In genomic region chr4:39614487-39615162, GRCh38 we compare ENCODE assay signal across 1 cellular context.
A peak's percentile ranks its signal among the peaks of the same experiment; 100 is the strongest.
TF ChIP-seq lines count a peak whose summit lies in the region.

No MANE protein-coding gene starts in this region.

TF ChIP-seq in GM12878, 131 proteins besides CTCF, POLR2A, EP300 and RAD21 (continued from another document and continues in another):
- TF ChIP-seq ZBTB40 (IDR thresholded peaks at IDR 0.05; ENCODE audit: borderline replicate concordance) = no peak
- no peak for TF ChIP-seq STAT1 (conservative IDR thresholded peaks at IDR 0.05)
- no peak for TF ChIP-seq SREBF2 (IDR thresholded peaks at IDR 0.05; ENCODE audit: low read length)
- peak; percentile 44 for TF ChIP-seq PBX3 (IDR thresholded peaks at IDR 0.05; ENCODE audit: insufficient replicate concordance, low read depth, low read length)
- peak; percentile 74 for TF ChIP-seq MTA2 (IDR thresholded peaks at IDR 0.05; ENCODE audit: low read depth)
- TF ChIP-seq ATF2 (IDR thresholded peaks at IDR 0.05; ENCODE audit: low read length) = peak; percentile 65
- TF ChIP-seq DPF2 (IDR thresholded peaks at IDR 0.05) = peak; percentile 85
- TF ChIP-seq IRF5 (IDR thresholded peaks at IDR 0.05; ENCODE audit: borderline replicate concordance) = no peak
- TF ChIP-seq ZBTB11 (CRISPR knock-in tag; IDR thresholded peaks at IDR 0.05) = no peak
- TF ChIP-seq NFYA (IDR thresholded peaks at IDR 0.05; ENCODE audit: borderline replicate concordance, low read depth, low read length) = no peak
- TF ChIP-seq SPI1 (IDR thresholded peaks at IDR 0.05; ENCODE audit: borderline replicate concordance, insufficient read depth, low read depth, low read length) = no peak
- no peak for TF ChIP-seq CHD1 (IDR thresholded peaks at IDR 0.05; ENCODE audit: low read depth, low read length)
- TF ChIP-seq SMAD1 (IDR thresholded peaks at IDR 0.05; ENCODE audit: low read depth, partially characterized antibody) = no peak
- TF ChIP-seq ZBTB33 (IDR thresholded peaks at IDR 0.05) = no peak
- TF ChIP-seq CREM (IDR thresholded peaks at IDR 0.05; ENCODE audit: low read depth) = peak; percentile 38; the same call in 1 of the 2 replicates
- no peak for TF ChIP-seq MXI1 (IDR thresholded peaks at IDR 0.05; ENCODE audit: low read depth, low read length)
- TF ChIP-seq BACH1 (IDR thresholded peaks at IDR 0.05; ENCODE audit: borderline replicate concordance) = no peak
- peak; percentile 47; the same call in 1 of the 2 replicates for TF ChIP-seq PML (IDR thresholded peaks at IDR 0.05; ENCODE audit: low read length)
- TF ChIP-seq ZBTB4 (CRISPR knock-in tag; IDR thresholded peaks at IDR 0.05) = no peak
- peak; percentile 91 to 93 for TF ChIP-seq IKZF2 (IDR thresholded peaks at IDR 0.05)
- no peak for TF ChIP-seq ZSCAN29 (IDR thresholded peaks at IDR 0.05)
- TF ChIP-seq SMC3 (IDR thresholded peaks at IDR 0.05; ENCODE audit: borderline replicate concordance, low read length) = no peak
- no peak for TF ChIP-seq NR2C1 (IDR thresholded peaks at IDR 0.05)
- no peak for TF ChIP-seq MAX (IDR thresholded peaks at IDR 0.05; ENCODE audit: low read depth, low read length)
- TF ChIP-seq GATAD2B (conservative IDR thresholded peaks at IDR 0.05; ENCODE audit: low read depth) = no peak
- TF ChIP-seq CUX1 (IDR thresholded peaks at IDR 0.05; ENCODE audit: insufficient replicate concordance, low read depth, low read length) = no peak
- peak; percentile 51 for TF ChIP-seq NR2F1 (conservative IDR thresholded peaks at IDR 0.05)
- TF ChIP-seq SP1 (IDR thresholded peaks at IDR 0.05; ENCODE audit: low read depth, low read length) = no peak
- no peak for TF ChIP-seq MEF2B (IDR thresholded peaks at IDR 0.05; ENCODE audit: partially characterized antibody, poor library complexity, severe bottlenecking)
- TF ChIP-seq PKNOX1 (IDR thresholded peaks at IDR 0.05) = peak; percentile 66
- no peak for TF ChIP-seq PAX5 (IDR thresholded peaks at IDR 0.05; ENCODE audit: borderline replicate concordance, low read depth, low read length)
- TF ChIP-seq ATF7 (IDR thresholded peaks at IDR 0.05; ENCODE audit: low read depth) = 0 out of 2 replicates have a peak, but pooled peaks have one; percentile 43
